In genomic region chr7:103134866-103135554, GRCh38 we compare ENCODE assay signal across 1 cellular context.
TF ChIP-seq lines count a peak whose summit lies in the region.

No MANE protein-coding gene starts in this region.

TF ChIP-seq in GM23338, 12 proteins besides CTCF, POLR2A, EP300 and RAD21 (continued from another document):
- TF ChIP-seq REST (IDR thresholded peaks at IDR 0.05; ENCODE audit: unreplicated experiment) (no peak), CREB1 (CRISPR knock-in tag; IDR thresholded peaks at IDR 0.05; ENCODE audit: low read depth) (no peak), EZH2phosphoT487 (IDR thresholded peaks at IDR 0.05; ENCODE audit: unreplicated experiment) (no peak)
